In genomic region chr1:10765734-10766478, GRCh38 we compare ENCODE assay signal across 12 cellular contexts. TPM values are rescaled to one million over a fixed set of nuclear protein-coding genes. Genes with fewer than 3 reads are reported as not detected.
DNase-seq lines count a peak whose midpoint lies in the region; ATAC-seq, FAIRE-seq and TF ChIP-seq lines count a peak whose summit lies in the region.
"Had no signal": no experiment of that assay in that cellular context is flagged by ENCODE, and none has a peak within 500 bp of the region (broad histone marks: within the 10 kb centered on the region; RNA-seq: fewer than 3 reads in every experiment).

No MANE protein-coding gene starts in this region.

- FAIRE-seq in GM12892 (lab: Jason Lieb, UNC) = no peak

- CTCF ChIA-PET in RWPE1 (lab: Yijun Ruan, JAX) = interaction anchor here (0.5 to 0.6 kb wide), 3 partner anchors 25 to 1221 kb away, joined by 3 to 4 read pairs (median 3); no protein-coding TSS in a partner anchor

- TF ChIP-seq CTCF in RWPE1 (conservative IDR thresholded peaks at IDR 0.05; ENCODE audit: low read depth) = no peak
- no peak for TF ChIP-seq CTCF in upper lobe of right lung (IDR thresholded peaks at IDR 0.05)

- TF ChIP-seq POLR2A in GM12892 (IDR thresholded peaks at IDR 0.05; ENCODE audit: low read depth, low read length) = no peak

- DNase-seq in NCI-H146 (lab: John Stamatoyannopoulos, UW) (peak; percentile 2), NCI-H146 treated with DMSO at 0.1 percent for 48 hours (lab: John Stamatoyannopoulos, UW; ENCODE audit: unreplicated experiment) (no peak), RWPE1 (ENCODE audit: low spot score) (peak; percentile 30), left colon (peak; percentile 79 to 88), upper lobe of right lung (no peak), HAP-1 (ENCODE audit: low spot score in 2 of 2) (no peak), H7 (no peak), GM12892 (ENCODE audit: insufficient read length) (no peak)
- DNase-seq: activated CD8-positive, alpha-beta memory T cell treated with anti-CD3 and anti-CD28 coated beads for 24 hours; MV-4-11; stimulated activated CD4-positive, alpha-beta T cell treated with anti-CD3 and anti-CD28 coated beads, Interleukin-4, amount 100 ng/mL, for 1 hour; T1000 had no signal

- peak overlapping the region; percentile 60 for H3K27ac ChIP-seq in RWPE1
- no peak overlapping the region for H3K27ac ChIP-seq in upper lobe of right lung

- ATAC-seq in left colon (peak; percentile 70), upper lobe of right lung (peak; percentile 48)

- no peaks in the 10 kb centered on the region for H3K9me3 ChIP-seq in upper lobe of right lung
- no peaks in the 10 kb centered on the region for H3K9me3 ChIP-seq in HAP-1

- POLR2A ChIA-PET in RWPE1 (lab: Yijun Ruan, JAX; ENCODE audit: low non-redundant PET) = no interaction called here

- H3K4me3 ChIP-seq in upper lobe of right lung = no peak overlapping the region
- H3K4me3 ChIP-seq in HAP-1 = no peak overlapping the region
- H3K4me3 ChIP-seq in H7 (ENCODE audit: insufficient read depth, low read depth, low read length) = no peak overlapping the region

- intact Hi-C loops in left colon (cut with DNase I, micrococcal nuclease) (no loop called here), upper lobe of right lung (cut with DNase I) (no loop called here)

- in situ Hi-C loops in HAP-1 (cut with MboI; ENCODE audit: low sequenced_read_pairs) = no loop called here

- H3K36me3 ChIP-seq in upper lobe of right lung = no peaks in the 10 kb centered on the region
- H3K36me3 ChIP-seq in HAP-1 (replicated peaks) = no peaks in the 10 kb centered on the region
- H3K36me3 ChIP-seq in H7 (replicated peaks; ENCODE audit: control insufficient read depth, insufficient read depth, low read length) = no peaks in the 10 kb centered on the region

- H3K27me3 ChIP-seq in upper lobe of right lung = no peaks in the 10 kb centered on the region
- no peaks in the 10 kb centered on the region for H3K27me3 ChIP-seq in HAP-1 (ENCODE audit: low read depth)
- H3K27me3 ChIP-seq in H7 (ENCODE audit: control insufficient read depth, insufficient read depth, low read length) = no peaks in the 10 kb centered on the region

- peaks cover 26% of the 10 kb centered on the region for H3K4me1 ChIP-seq in upper lobe of right lung
- no peaks in the 10 kb centered on the region for H3K4me1 ChIP-seq in HAP-1

RNA-seq across cellular contexts. Expression of gene CASZ1, which starts 30.5 kb away (rescaled TPM):
- total RNA-seq in left colon = 10 to 100 TPM; 61.3 to 63.8 TPM
- 63.6 TPM for total RNA-seq in upper lobe of right lung
- total RNA-seq in H7 (2014; rRNA removed; shearing (Covaris generic)) = 4.8 and 5.0 TPM in 2 replicates
- polyA plus RNA-seq in GM12892 (2012; ENCODE audit: missing spikeins) = 0.91 TPM

Comparison
In these comparisons a context has a peak if more than half of its experiments do, and no peak if none do; other contexts are left out.
1. DNase-seq: peak in NCI-H146 (single experiment), RWPE1 (single experiment) and left colon (2 of 2); none in NCI-H146 treated with DMSO at 0.1 percent for 48 hours (single experiment), upper lobe of right lung (single experiment), HAP-1 (0 of 2), H7 (single experiment) and GM12892 (single experiment).
2. RNA of gene CASZ1, which starts 30.5 kb away (total RNA-seq): 61.3 to 63.8 TPM in left colon and 63.6 TPM in upper lobe of right lung (single experiment); 4.8 to 5.0 TPM in H7; every median in the first group is over 10 times any median in the second.